ENCODE assay signal across 18 cellular contexts in the genomic region with DNA sequence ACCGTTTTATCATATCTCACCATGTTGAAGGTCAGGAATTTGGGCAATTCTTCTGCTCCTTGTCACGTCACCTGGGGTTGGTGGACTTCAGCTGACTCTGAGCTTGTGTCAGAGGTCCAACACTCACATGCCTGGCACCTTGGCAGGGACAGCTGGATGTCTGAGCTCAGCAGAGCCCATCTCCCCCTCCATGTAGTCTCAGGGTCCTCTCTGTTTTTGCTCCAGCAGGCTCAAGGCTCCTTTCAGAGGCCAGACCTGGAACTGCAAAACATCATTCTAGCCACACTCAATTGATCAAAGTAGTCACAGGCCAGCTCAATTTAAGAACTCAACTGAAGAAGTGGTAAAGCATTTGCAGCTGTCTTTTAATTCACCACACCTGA. TPM values are rescaled to one million over a fixed set of nuclear protein-coding genes. Genes with fewer than 3 reads are reported as not detected.
DNase-seq lines count a peak whose midpoint lies in the region; ATAC-seq and TF ChIP-seq lines count a peak whose summit lies in the region.
"Had no signal": no experiment of that assay in that cellular context is flagged by ENCODE, and none has a peak within 500 bp of the region (broad histone marks: within the 10 kb centered on the region; RNA-seq: fewer than 3 reads in every experiment).

No MANE protein-coding gene starts in this region.

- H3K56ac ChIP-seq in IMR-90 (ENCODE audit: extremely low read depth, insufficient read depth, low read length) = no peak overlapping the region

- H2AK5ac ChIP-seq in IMR-90 (ENCODE audit: low read depth, low read length) = no peak overlapping the region

- peak overlapping the region in 2 of 10 donors; percentile 7 to 27 for H3K27ac ChIP-seq in heart right ventricle
- no peak overlapping the region for H3K27ac ChIP-seq in IMR-90 (ENCODE audit: insufficient read depth, low read length)
- no peak overlapping the region for H3K27ac ChIP-seq in ovary
- H3K27ac ChIP-seq: KMS-11, tibial artery had no signal

- TF ChIP-seq CTCF in heart right ventricle (IDR thresholded peaks at IDR 0.05) (peak in 4 of 9 donors; percentile 20 to 38 (median 30)), IMR-90 (conservative IDR thresholded peaks at IDR 0.05; ENCODE audit: low read depth, low read length) (no peak), fibroblast of pulmonary artery (IDR thresholded peaks at IDR 0.05; ENCODE audit: low read length, missing control alignments) (peak; percentile 15), ovary (IDR thresholded peaks at IDR 0.05) (no peak)

- no peak overlapping the region for H3K23ac ChIP-seq in IMR-90 (ENCODE audit: low read depth, low read length)

- no peak overlapping the region for H3K9ac ChIP-seq in IMR-90 (ENCODE audit: low read depth, low read length)
- H3K9ac ChIP-seq: KMS-11 had no signal

- BruUV-seq in IMR-90 (replicated peaks; lab: Mats Ljungman, UMichigan) = no TSS peak

- H4K20me1 ChIP-seq in IMR-90 (ENCODE audit: insufficient read depth, low read length) = no peaks in the 10 kb centered on the region

- H2BK120ac ChIP-seq in IMR-90 (ENCODE audit: low read depth, low read length) = no peak overlapping the region

- CTCF ChIA-PET in IMR-90 (lab: Yijun Ruan, JAX) = interaction anchor here (1.2 to 1.8 kb wide), 2 partner anchors 63 to 374 kb away, joined by 3 to 5 read pairs; no protein-coding TSS in a partner anchor

- no peak for TF ChIP-seq RAD21 in IMR-90 (IDR thresholded peaks at IDR 0.05; ENCODE audit: low read length)

- no peak overlapping the region for H3K4me2 ChIP-seq in IMR-90 (ENCODE audit: low read depth, low read length)
- H3K4me2 ChIP-seq: KMS-11 had no signal

- H2BK20ac ChIP-seq in IMR-90 (ENCODE audit: low read depth, low read length) = no peak overlapping the region

- POLR2A ChIA-PET in IMR-90 (lab: Charles Lee; ENCODE audit: unreplicated experiment) = no interaction called here

- TF ChIP-seq EP300 in ovary (IDR thresholded peaks at IDR 0.05) = no peak

- DNase-seq in heart right ventricle (peak in 1 of 2 donors; percentile 37), Right ventricle myocardium superior (no peak), IMR-90 (no peak), fibroblast of pulmonary artery (ENCODE audit: low read depth) (no peak), DMS79 treated with DMSO at 0.1 percent for 48 hours (lab: John Stamatoyannopoulos, UW) (no peak), NCI-H1048 (lab: John Stamatoyannopoulos, UW) (no peak), NCI-H146 (lab: John Stamatoyannopoulos, UW) (no peak), ovary (no peak)
- DNase-seq: ACHN; activated B cell treated with CpG ODN at 0.5 μM for 24 hours; activated CD8-positive, alpha-beta memory T cell treated with anti-CD3 and anti-CD28 coated beads, Interleukin-2, amount 50 U/mL, for 4 hours; activated naive CD4-positive, alpha-beta T cell treated with anti-CD3 and anti-CD28 coated beads, Interleukin-2, amount 50 U/mL, for 16 hours; central memory CD4-positive, alpha-beta T cell; NCI-H1930; stimulated activated CD8-positive, alpha-beta memory T cell treated with anti-CD3 and anti-CD28 coated beads, Interleukin-4, amount 100 ng/mL, for 48 hours; tibial artery had no signal

- H3K18ac ChIP-seq in IMR-90 (ENCODE audit: low read depth, low read length) = no peak overlapping the region

- intact Hi-C loops in heart right ventricle (cut with DNase I) = loop anchor here in 1 of 10 donors (5.0 kb wide), 1 partner anchor 364 kb away; no protein-coding TSS in a partner anchor
- intact Hi-C loops in Right ventricle myocardium superior (cut with DNase I) = no loop called here
- intact Hi-C loops in IMR-90 (cut with micrococcal nuclease) = no loop called here
- intact Hi-C loops in ovary (cut with DNase I) = no loop called here

- H4K8ac ChIP-seq in IMR-90 (ENCODE audit: low read depth in 2 of 2, low read length in 2 of 2) = no peak overlapping the region

- H3K4me1 ChIP-seq in heart right ventricle = peaks cover 0 to 23% (median 4%) of the 10 kb centered on the region in 9 donors
- 0 out of 2 replicates have a peak, but pooled peaks cover 1% of the 10 kb centered on the region for H3K4me1 ChIP-seq in IMR-90 (ENCODE audit: control insufficient read depth, insufficient read depth, low read length)
- H3K4me1 ChIP-seq in ovary (ENCODE audit: insufficient read depth) = peaks cover 7% of the 10 kb centered on the region

- H3K79me1 ChIP-seq in IMR-90 (ENCODE audit: low read depth in 1 of 2, low read length in 2 of 2) = peaks cover 0 to 10% of the 10 kb centered on the region in 2 experiments; a peak in 2 of 4 replicates

- WGBS in heart right ventricle, 2 donors = 42 to 44% methylated on average over 2 of the region's 2 CpGs
- 50% methylated on average over 2 of the region's 2 CpGs; no CpG with 5 or more reads in 1 of the 2 experiments for WGBS in IMR-90 (ENCODE audit: extremely low coverage in 2 of 2, insufficient read length in 1 of 2), 2 experiments
- 74 to 83% (median 76%) methylated on average over 2 of the region's 2 CpGs for WGBS in ovary, 3 donors

- H2BK5ac ChIP-seq in IMR-90 (ENCODE audit: low read depth, low read length, poor library complexity, severe bottlenecking) = no peak overlapping the region

- no peaks in the 10 kb centered on the region; the same call in 1 of the 2 replicates for H3K9me1 ChIP-seq in IMR-90 (ENCODE audit: insufficient read depth, low read length)

- dilution Hi-C loops in IMR-90 (cut with HindIII; ENCODE audit: low sequenced_read_pairs, unreplicated experiment) = no loop called here

- H2AFZ ChIP-seq in IMR-90 (replicated peaks; ENCODE audit: low read length, poor library complexity) = no peak overlapping the region

- H3K14ac ChIP-seq in IMR-90 (replicated peaks; ENCODE audit: low read depth, low read length) = no peak overlapping the region

- H2BK15ac ChIP-seq in IMR-90 (ENCODE audit: low read depth, low read length) = no peak overlapping the region

- in situ Hi-C loops in IMR-90 (cut with MboI; ENCODE audit: low sequenced_read_pairs) = no loop called here

- H3K4me3 ChIP-seq in heart right ventricle = no peak overlapping the region
- no peak overlapping the region for H3K4me3 ChIP-seq in IMR-90 (ENCODE audit: insufficient read depth, low read depth, low read length)
- H3K4me3 ChIP-seq in fibroblast of pulmonary artery (replicated peaks; ENCODE audit: low read depth, low read length) = no peak overlapping the region
- H3K4me3 ChIP-seq in ovary = no peak overlapping the region
- H3K4me3 ChIP-seq: tibial artery had no signal

- H3K27me3 ChIP-seq in heart right ventricle (no peaks in the 10 kb centered on the region), IMR-90 (ENCODE audit: control insufficient read depth, insufficient read depth, low read length) (no peaks in the 10 kb centered on the region), ovary (no peaks in the 10 kb centered on the region)
- H3K27me3 ChIP-seq: tibial artery had no signal

- H3K9me3 ChIP-seq in heart right ventricle = no peaks in the 10 kb centered on the region
- no peaks in the 10 kb centered on the region for H3K9me3 ChIP-seq in IMR-90 (ENCODE audit: control insufficient read depth, insufficient read depth, low read length)
- H3K9me3 ChIP-seq in ovary = no peaks in the 10 kb centered on the region
- H3K9me3 ChIP-seq: tibial artery had no signal

- H3K4ac ChIP-seq in IMR-90 (ENCODE audit: low read depth, low read length) = 0 out of 2 replicates have a peak overlapping the region, but pooled peaks have one; percentile 39

- H3K36me3 ChIP-seq in heart right ventricle = peaks cover 0 to 11% (median 0%) of the 10 kb centered on the region in 9 donors
- peaks cover 2% of the 10 kb centered on the region; the same call in 1 of the 2 replicates for H3K36me3 ChIP-seq in IMR-90 (ENCODE audit: control insufficient read depth, insufficient read depth, low read length)
- H3K36me3 ChIP-seq in ovary = no peaks in the 10 kb centered on the region
- H3K36me3 ChIP-seq: tibial artery had no signal

- no peak overlapping the region for H2AK9ac ChIP-seq in IMR-90 (replicated peaks; ENCODE audit: low read depth, low read length, poor library complexity)

- H4K5ac ChIP-seq in IMR-90 (ENCODE audit: low read depth, low read length) = no peak overlapping the region

- H4K91ac ChIP-seq in IMR-90 (ENCODE audit: insufficient read depth, low read depth, low read length) = no peak overlapping the region; the same call in 1 of the 2 replicates

- ATAC-seq in heart right ventricle = peak in 6 of 8 donors; percentile 33 to 79 (median 70)
- ATAC-seq in Right ventricle myocardium superior (ENCODE audit: poor library complexity) = no peak
- ATAC-seq in IMR-90 (ENCODE audit: low read depth) = no peak
- ATAC-seq: esophagus mucosa had no signal

- TF ChIP-seq POLR2A in IMR-90 (IDR thresholded peaks at IDR 0.05; ENCODE audit: low read depth, low read length) (no peak), ovary (IDR thresholded peaks at IDR 0.05) (no peak)

TF ChIP-seq in IMR-90, 13 proteins besides CTCF, POLR2A, EP300 and RAD21 (continues in another document):
- TF ChIP-seq USF2 (IDR thresholded peaks at IDR 0.05; ENCODE audit: low read depth, low read length) = no peak
- no peak for TF ChIP-seq MAZ (IDR thresholded peaks at IDR 0.05; ENCODE audit: borderline replicate concordance, low read depth, low read length)
- no peak for TF ChIP-seq BHLHE40 (IDR thresholded peaks at IDR 0.05; ENCODE audit: low read depth, low read length)
- TF ChIP-seq MAFK (IDR thresholded peaks at IDR 0.05; ENCODE audit: low read depth, low read length) = no peak
- TF ChIP-seq RCOR1 (IDR thresholded peaks at IDR 0.05; ENCODE audit: insufficient replicate concordance, low read length) = no peak
- TF ChIP-seq NFE2L2 (IDR thresholded peaks at IDR 0.05; ENCODE audit: low read depth, low read length) = no peak
- TF ChIP-seq RFX5 (IDR thresholded peaks at IDR 0.05; ENCODE audit: low read depth, low read length) = no peak
- no peak for TF ChIP-seq CHD1 (IDR thresholded peaks at IDR 0.05; ENCODE audit: low read depth, low read length)
- no peak for TF ChIP-seq MXI1 (IDR thresholded peaks at IDR 0.05; ENCODE audit: borderline replicate concordance, low read depth, low read length)

RNA-seq across cellular contexts. Expression of gene EDNRA, which starts 45.4 kb away (rescaled TPM):
- total RNA-seq in heart right ventricle = 10 to 100 TPM in 7 of 10 donors, 1 to 10 TPM in 3; 5.0 to 27.4 (median 11.7) TPM
- polyA plus RNA-seq in heart right ventricle = 1 to 10 TPM; 4.4 to 6.0 TPM
- total RNA-seq in Right ventricle myocardium superior = 3.7 TPM
- 6.5 and 7.8 TPM in 2 replicates for total RNA-seq in IMR-90 (2012; rRNA removed)
- 3.8 TPM in 2 replicates for polyA plus RNA-seq in IMR-90 (2012; rRNA removed)
- 2.1 and 3.1 TPM in 2 replicates for polyA plus RNA-seq in IMR-90 (2012; cell fraction: cytosol; rRNA removed)
- 0.92 and 5.8 TPM in 2 replicates for polyA plus RNA-seq in IMR-90 (2012; cell fraction: nucleus; rRNA removed; ENCODE audit: low replicate concordance)
- total RNA-seq in ovary = 100 to 1,000 TPM in 1 of 7 donors, 10 to 100 TPM in 6; 28.4 to 110 (median 61.7) TPM
- 10 to 100 TPM; 36.3 to 86.5 TPM for polyA plus RNA-seq in ovary
- total RNA-seq: activated B cell treated with CpG ODN at 0.5 μM for 24 hours had no signal

Comparison
In these comparisons a context has a peak if more than half of its experiments do, and no peak if none do; other contexts are left out.
1. ATAC-seq: peak in heart right ventricle (6 of 8); none in Right ventricle myocardium superior (single experiment) and IMR-90 (single experiment).